In the genomic region with DNA sequence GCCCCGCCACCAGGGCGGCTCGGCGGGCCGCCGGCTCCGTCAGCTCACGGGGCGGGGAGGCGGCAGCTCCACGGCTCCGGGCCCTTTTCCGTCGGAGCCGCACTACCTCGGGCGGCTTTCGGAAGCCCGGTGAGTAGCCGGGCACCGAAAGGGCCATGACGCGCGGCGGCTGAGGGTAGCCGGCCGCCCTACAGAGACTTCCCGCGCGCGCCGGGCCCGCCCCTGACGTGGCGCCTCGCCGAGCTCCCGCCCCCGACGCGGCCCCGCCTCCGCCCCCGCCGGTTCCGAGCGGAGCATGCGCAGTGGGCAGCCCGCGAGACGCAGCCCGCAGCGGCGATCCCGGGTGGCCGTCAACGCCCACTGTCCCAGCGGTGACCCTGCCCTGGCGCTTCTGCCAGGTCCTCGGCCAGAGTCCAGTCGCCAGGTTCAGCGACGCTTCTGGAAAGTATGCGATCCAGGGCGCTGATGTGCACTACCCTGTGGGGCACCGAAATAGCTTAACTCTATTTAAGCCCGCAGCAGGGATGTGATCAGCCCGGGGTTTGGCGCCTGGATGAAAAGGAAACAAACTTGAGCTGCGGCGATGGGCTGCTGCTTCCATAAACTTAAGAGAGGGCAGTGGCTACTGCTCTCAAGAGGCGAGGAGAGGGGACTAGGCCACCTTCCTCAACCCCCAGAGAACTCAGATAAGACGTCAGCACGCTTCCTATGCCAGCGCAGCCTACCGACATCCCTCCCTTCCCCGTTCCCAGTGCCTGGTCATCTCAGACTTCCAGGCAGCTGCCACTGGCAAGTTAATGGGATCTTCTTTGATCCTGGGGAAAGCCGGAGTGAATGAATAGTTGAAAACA, we compare ENCODE assay signal across 8 cellular contexts. TPM values are rescaled to one million over a fixed set of nuclear protein-coding genes. Genes with fewer than 3 reads are reported as not detected.
DNase-seq lines count a peak whose midpoint lies in the region; ATAC-seq, FAIRE-seq and TF ChIP-seq lines count a peak whose summit lies in the region.

A gene with protein sequence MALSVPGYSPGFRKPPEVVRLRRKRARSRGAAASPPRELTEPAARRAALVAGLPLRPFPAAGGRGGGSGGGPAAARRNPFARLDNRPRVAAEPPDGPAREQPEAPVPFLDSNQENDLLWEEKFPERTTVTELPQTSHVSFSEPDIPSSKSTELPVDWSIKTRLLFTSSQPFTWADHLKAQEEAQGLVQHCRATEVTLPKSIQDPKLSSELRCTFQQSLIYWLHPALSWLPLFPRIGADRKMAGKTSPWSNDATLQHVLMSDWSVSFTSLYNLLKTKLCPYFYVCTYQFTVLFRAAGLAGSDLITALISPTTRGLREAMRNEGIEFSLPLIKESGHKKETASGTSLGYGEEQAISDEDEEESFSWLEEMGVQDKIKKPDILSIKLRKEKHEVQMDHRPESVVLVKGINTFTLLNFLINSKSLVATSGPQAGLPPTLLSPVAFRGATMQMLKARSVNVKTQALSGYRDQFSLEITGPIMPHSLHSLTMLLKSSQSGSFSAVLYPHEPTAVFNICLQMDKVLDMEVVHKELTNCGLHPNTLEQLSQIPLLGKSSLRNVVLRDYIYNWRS (minus strand): TSS at position 200 of the 851 bp plus-strand sequence. CDS start 43 bp downstream, at position 157.

- no peaks in the 10 kb centered on the region for H3K27me3 ChIP-seq in WERI-Rb-1 (ENCODE audit: insufficient read depth, low read depth, severe bottlenecking)
- H3K27me3 ChIP-seq in breast epithelium = no peaks in the 10 kb centered on the region
- no peaks in the 10 kb centered on the region for H3K27me3 ChIP-seq in iPS-20b (ENCODE audit: insufficient read depth, low read length)
- no peaks in the 10 kb centered on the region for H3K27me3 ChIP-seq in small intestine (ENCODE audit: control insufficient read depth in 2 of 2, insufficient read depth in 2 of 2, low read length in 2 of 2)

- peak within 1 kb of the TSS; percentile 96 for H3K27ac ChIP-seq in WERI-Rb-1
- peak within 1 kb of the TSS; percentile 87 to 92 for H3K27ac ChIP-seq in breast epithelium
- H3K27ac ChIP-seq in iPS-20b (ENCODE audit: low read length) = no peak within 1 kb of the TSS
- peak within 1 kb of the TSS; percentile 85 to 95 for H3K27ac ChIP-seq in small intestine (ENCODE audit: low read depth in 1 of 2, low read length in 1 of 2)

- DNase-seq in AG04449 (ENCODE audit: low read depth, low spot score) (no peak), NCI-H2196 (lab: John Stamatoyannopoulos, UW; ENCODE audit: unreplicated experiment) (peak; percentile 94), WERI-Rb-1 (peak; percentile 94), breast epithelium (ENCODE audit: low spot score in 2 of 2) (peak; percentile 63 to 84), small intestine (peak; percentile 86)

- no peak for TF ChIP-seq POLR2A in breast epithelium (IDR thresholded peaks at IDR 0.05)

- FAIRE-seq in small intestine (lab: Jason Lieb, UNC) = no peak

- POLR2A ChIA-PET in AG04449 (lab: Yijun Ruan, JAX) = interaction anchor here (0.7 to 1.7 kb wide), 5 partner anchors 12 to 307 kb away, joined by 3 to 7 read pairs (median 4); a partner anchor contains a TSS

- peaks cover 48% of the 10 kb centered on the region for H3K36me3 ChIP-seq in WERI-Rb-1
- H3K36me3 ChIP-seq in breast epithelium = no peaks in the 10 kb centered on the region
- peaks cover 22% of the 10 kb centered on the region for H3K36me3 ChIP-seq in iPS-20b (ENCODE audit: insufficient read depth, low read depth, low read length)
- H3K36me3 ChIP-seq in small intestine (ENCODE audit: control insufficient read depth in 2 of 2, insufficient read depth in 2 of 2, low read length in 2 of 2) = no peaks in the 10 kb centered on the region

- intact Hi-C loops in breast epithelium (cut with DNase I; ENCODE audit: low total_unique reads) = no loop called here

- H3K9me3 ChIP-seq in WERI-Rb-1 (ENCODE audit: severe bottlenecking) = no peaks in the 10 kb centered on the region
- no peaks in the 10 kb centered on the region for H3K9me3 ChIP-seq in breast epithelium
- H3K9me3 ChIP-seq in iPS-20b (ENCODE audit: insufficient read depth, low read depth, low read length) = no peaks in the 10 kb centered on the region
- H3K9me3 ChIP-seq in small intestine (ENCODE audit: control insufficient read depth, low read depth) = no peaks in the 10 kb centered on the region

- H3K4me3 ChIP-seq in AG04449 (ENCODE audit: low read depth, low read length) (peak within 1 kb of the TSS; percentile 82), WERI-Rb-1 (ENCODE audit: low read depth, low read length) (peak within 1 kb of the TSS; percentile 96), breast epithelium (peak within 1 kb of the TSS; percentile 74 to 88 (median 85)), iPS-20b (ENCODE audit: low read length) (peak within 1 kb of the TSS; percentile 89), small intestine (ENCODE audit: low read depth in 1 of 2, low read length in 2 of 2) (peak within 1 kb of the TSS; percentile 72 to 77)

- TF ChIP-seq CTCF in AG04449 (IDR thresholded peaks at IDR 0.05; ENCODE audit: insufficient read depth, low read length, missing control alignments) (peak; percentile 6), WERI-Rb-1 (IDR thresholded peaks at IDR 0.05; ENCODE audit: low read depth, low read length) (0 out of 2 replicates have a peak, but pooled peaks have one; percentile 13), breast epithelium (IDR thresholded peaks at IDR 0.05) (no peak)

- CTCF ChIA-PET in AG04449 (lab: Yijun Ruan, JAX) = interaction anchor here (1.1 to 5.9 kb wide), 5 partner anchors 14 to 32 kb away, joined by 3 to 72 read pairs (median 3); no protein-coding TSS in a partner anchor

- WGBS in small intestine, 3 donors = 0% methylated on average over 75 to 78 of the region's 78 CpGs

- peak; percentile 91 for ATAC-seq in GM18867 (IDR thresholded peaks at IDR 0.05; ENCODE audit: unreplicated experiment)
- ATAC-seq in HG03097 (IDR thresholded peaks at IDR 0.05; ENCODE audit: low FRiP score, unreplicated experiment) = peak; percentile 83

- peak within 1 kb of the TSS; percentile 86 for H3K9ac ChIP-seq in iPS-20b (ENCODE audit: low read depth, low read length)

- peaks cover 0 to 3% of the 10 kb centered on the region in 2 donors for H3K4me1 ChIP-seq in breast epithelium
- H3K4me1 ChIP-seq in iPS-20b (ENCODE audit: insufficient read depth, low read length) = peaks cover 4% of the 10 kb centered on the region; the same call in 1 of the 2 replicates
- no peaks in the 10 kb centered on the region for H3K4me1 ChIP-seq in small intestine (ENCODE audit: control insufficient read depth in 2 of 2, insufficient read depth in 1 of 2, low read depth in 1 of 2, low read length in 1 of 2)

RNA-seq across cellular contexts. Expression of the gene that starts here (rescaled TPM):
- 10 to 100 TPM in 1 of 3 donors, 1 to 10 TPM in 2; 6.6 to 10.1 (median 9.2) TPM for total RNA-seq in breast epithelium
- 10 to 100 TPM in 2 of 3 donors, 1 to 10 TPM in 1; 8.9 to 15.7 (median 14.8) TPM for polyA plus RNA-seq in small intestine

Comparison
In these comparisons a context has a peak if more than half of its experiments do, and no peak if none do; other contexts are left out.
1. CTCF ChIP-seq: peak in AG04449 (single experiment) and WERI-Rb-1 (single experiment); none in breast epithelium (0 of 3).
2. Peak in every context shown above with its lines, with median percentiles within 50 percentile points of each other: H3K4me3 ChIP-seq.